1 cellular context compared by ENCODE assay signal in the genomic region with DNA sequence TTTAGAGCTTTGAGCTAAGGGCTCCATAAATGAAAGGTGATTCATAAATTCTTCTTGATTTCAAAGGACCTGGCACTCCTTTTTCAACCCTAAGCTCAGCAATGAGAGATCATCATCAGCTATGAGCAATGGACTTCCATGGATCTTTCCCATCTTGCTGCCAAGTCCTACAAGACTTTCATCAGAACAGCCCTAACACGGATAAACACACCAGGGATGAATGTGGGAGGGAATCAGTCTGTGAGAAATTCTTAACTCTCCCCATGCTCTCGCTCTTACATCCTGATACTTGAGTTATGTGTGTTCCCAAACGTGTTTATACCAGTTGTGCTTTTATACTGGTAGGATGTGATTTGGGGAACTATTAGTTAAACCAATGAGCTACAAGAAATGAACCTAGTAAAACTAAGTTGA.
TF ChIP-seq lines count a peak whose summit lies in the region.

No MANE protein-coding gene starts in this region.

TF ChIP-seq in A549, 52 proteins besides CTCF, POLR2A, EP300 and RAD21 (continued from another document):
- TF ChIP-seq NFE2L2 (conservative IDR thresholded peaks at IDR 0.05; ENCODE audit: low read length) (no peak), FOSL2 (IDR thresholded peaks at IDR 0.05) (0 out of 2 replicates have a peak, but pooled peaks have one; percentile 42), FOSL2 (CRISPR knock-in tag; IDR thresholded peaks at IDR 0.05) (peak; percentile 85), HOXB5 (CRISPR knock-in tag; IDR thresholded peaks at IDR 0.05) (0 out of 2 replicates have a peak, but pooled peaks have one; percentile 33), POLR2AphosphoS2 (conservative IDR thresholded peaks at IDR 0.05; ENCODE audit: low read length) (no peak), MAFK (IDR thresholded peaks at IDR 0.05; ENCODE audit: partially characterized antibody) (no peak), KDM5A (IDR thresholded peaks at IDR 0.05) (no peak), BHLHE40 (IDR thresholded peaks at IDR 0.05; ENCODE audit: low read depth, low read length) (no peak), JUNB (IDR thresholded peaks at IDR 0.05) (peak; percentile 61), HOXB13 (CRISPR knock-in tag; IDR thresholded peaks at IDR 0.05; ENCODE audit: low read depth) (0 out of 2 replicates have a peak, but pooled peaks have one; percentile 57), CHD2 (IDR thresholded peaks at IDR 0.05; ENCODE audit: low read length, partially characterized antibody) (no peak), GATA3 (IDR thresholded peaks at IDR 0.05; ENCODE audit: borderline replicate concordance) (peak; percentile 51; the same call in 1 of the 2 replicates), CBX8 (IDR thresholded peaks at IDR 0.05) (no peak), RNF2 (IDR thresholded peaks at IDR 0.05; ENCODE audit: borderline replicate concordance, low read depth) (no peak), RCOR1 (IDR thresholded peaks at IDR 0.05; ENCODE audit: low read depth, low read length) (no peak), CEBPB (IDR thresholded peaks at IDR 0.05) (no peak)
- TF ChIP-seq, protein P1, sequence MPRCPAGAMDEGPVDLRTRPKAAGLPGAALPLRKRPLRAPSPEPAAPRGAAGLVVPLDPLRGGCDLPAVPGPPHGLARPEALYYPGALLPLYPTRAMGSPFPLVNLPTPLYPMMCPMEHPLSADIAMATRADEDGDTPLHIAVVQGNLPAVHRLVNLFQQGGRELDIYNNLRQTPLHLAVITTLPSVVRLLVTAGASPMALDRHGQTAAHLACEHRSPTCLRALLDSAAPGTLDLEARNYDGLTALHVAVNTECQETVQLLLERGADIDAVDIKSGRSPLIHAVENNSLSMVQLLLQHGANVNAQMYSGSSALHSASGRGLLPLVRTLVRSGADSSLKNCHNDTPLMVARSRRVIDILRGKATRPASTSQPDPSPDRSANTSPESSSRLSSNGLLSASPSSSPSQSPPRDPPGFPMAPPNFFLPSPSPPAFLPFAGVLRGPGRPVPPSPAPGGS (IDR thresholded peaks at IDR 0.05) = no peak
TF ChIP-seq in A549: peak in this region for 9.
